1 cellular context compared by ENCODE assay signal in the genomic region with DNA sequence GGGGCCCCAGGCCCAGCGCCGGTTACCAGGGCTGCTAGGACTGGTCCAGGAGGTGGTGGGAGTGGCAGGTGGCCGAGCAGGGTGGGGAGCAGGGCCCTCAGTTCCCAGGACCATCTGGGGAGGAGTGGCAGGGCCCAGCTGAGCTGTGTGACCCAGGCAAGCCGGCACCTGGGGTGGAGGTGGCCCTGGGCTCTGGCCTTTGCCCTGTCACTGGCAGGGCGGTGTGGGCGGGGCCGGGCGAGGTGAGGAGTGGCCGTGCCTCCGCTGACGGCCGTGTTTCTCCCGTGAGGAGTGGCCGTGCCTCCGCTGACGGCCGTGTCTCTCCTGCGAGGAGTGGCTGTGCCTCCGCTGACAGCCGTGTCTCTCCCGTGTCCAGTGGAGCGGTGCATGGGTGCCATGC.
TF ChIP-seq lines count a peak whose summit lies in the region.

No MANE protein-coding gene starts in this region.

TF ChIP-seq in HepG2, 621 proteins besides CTCF, POLR2A, EP300 and RAD21 (continues in another document):
- TF ChIP-seq SIN3B (IDR thresholded peaks at IDR 0.05; ENCODE audit: low read length) (no peak), ZNF772 (CRISPR knock-in tag; IDR thresholded peaks at IDR 0.05) (no peak), KLF9 (CRISPR knock-in tag; IDR thresholded peaks at IDR 0.05; ENCODE audit: low read depth) (no peak), SNRNP70 (IDR thresholded peaks at IDR 0.05; ENCODE audit: low read depth, low read length) (no peak), KLF12 (CRISPR knock-in tag; IDR thresholded peaks at IDR 0.05; ENCODE audit: borderline replicate concordance) (no peak), ZFY (CRISPR knock-in tag; IDR thresholded peaks at IDR 0.05) (no peak), ZNF839 (CRISPR knock-in tag; IDR thresholded peaks at IDR 0.05; ENCODE audit: borderline replicate concordance) (no peak), HDAC1 (CRISPR knock-in tag; IDR thresholded peaks at IDR 0.05) (no peak), KLF15 (CRISPR knock-in tag; IDR thresholded peaks at IDR 0.05; ENCODE audit: borderline replicate concordance) (no peak), MTF2 (CRISPR knock-in tag; IDR thresholded peaks at IDR 0.05; ENCODE audit: borderline replicate concordance) (peak; percentile 64; the same call in 1 of the 2 replicates), NCOA5 (CRISPR knock-in tag; IDR thresholded peaks at IDR 0.05) (no peak), ARHGAP35 (CRISPR knock-in tag; IDR thresholded peaks at IDR 0.05; ENCODE audit: borderline replicate concordance) (no peak), HNRNPL (IDR thresholded peaks at IDR 0.05; ENCODE audit: low read depth, low read length) (peak; percentile 64; the same call in 1 of the 2 replicates), BHLHE40 (IDR thresholded peaks at IDR 0.05; ENCODE audit: low read length) (no peak), SMAD9 (CRISPR knock-in tag; IDR thresholded peaks at IDR 0.05) (no peak), HNF4A (CRISPR knock-in tag; IDR thresholded peaks at IDR 0.05) (peak; percentile 42; the same call in 1 of the 2 replicates), RCOR2 (CRISPR knock-in tag; IDR thresholded peaks at IDR 0.05) (no peak), ZFX (CRISPR knock-in tag; IDR thresholded peaks at IDR 0.05; ENCODE audit: low read depth) (peak; percentile 22; the same call in 1 of the 2 replicates), ZNF34 (CRISPR knock-in tag; IDR thresholded peaks at IDR 0.05; ENCODE audit: borderline replicate concordance) (no peak), TAF15 (IDR thresholded peaks at IDR 0.05; ENCODE audit: low read depth, low read length, poor library complexity, severe bottlenecking) (no peak), ELF4 (CRISPR knock-in tag; IDR thresholded peaks at IDR 0.05; ENCODE audit: borderline replicate concordance) (no peak), NR2F6 (IDR thresholded peaks at IDR 0.05) (no peak), NR2F6 (CRISPR knock-in tag; IDR thresholded peaks at IDR 0.05) (peak; percentile 26; the same call in 1 of the 2 replicates), ZNF263 (CRISPR knock-in tag; IDR thresholded peaks at IDR 0.05) (peak; percentile 45; the same call in 1 of the 2 replicates), NR2F1 (CRISPR knock-in tag; IDR thresholded peaks at IDR 0.05) (no peak), ZNF253 (CRISPR knock-in tag; IDR thresholded peaks at IDR 0.05; ENCODE audit: borderline replicate concordance) (no peak), ZNF746 (CRISPR knock-in tag; IDR thresholded peaks at IDR 0.05) (no peak), CHD2 (IDR thresholded peaks at IDR 0.05; ENCODE audit: low read depth, low read length) (no peak), KDM5B (CRISPR knock-in tag; IDR thresholded peaks at IDR 0.05; ENCODE audit: borderline replicate concordance) (0 out of 2 replicates have a peak, but pooled peaks have one; percentile 33)
- TF ChIP-seq, protein P1, sequence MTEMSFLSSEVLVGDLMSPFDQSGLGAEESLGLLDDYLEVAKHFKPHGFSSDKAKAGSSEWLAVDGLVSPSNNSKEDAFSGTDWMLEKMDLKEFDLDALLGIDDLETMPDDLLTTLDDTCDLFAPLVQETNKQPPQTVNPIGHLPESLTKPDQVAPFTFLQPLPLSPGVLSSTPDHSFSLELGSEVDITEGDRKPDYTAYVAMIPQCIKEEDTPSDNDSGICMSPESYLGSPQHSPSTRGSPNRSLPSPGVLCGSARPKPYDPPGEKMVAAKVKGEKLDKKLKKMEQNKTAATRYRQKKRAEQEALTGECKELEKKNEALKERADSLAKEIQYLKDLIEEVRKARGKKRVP (CRISPR knock-in tag; IDR thresholded peaks at IDR 0.05), result no peak
- TF ChIP-seq, protein P2, sequence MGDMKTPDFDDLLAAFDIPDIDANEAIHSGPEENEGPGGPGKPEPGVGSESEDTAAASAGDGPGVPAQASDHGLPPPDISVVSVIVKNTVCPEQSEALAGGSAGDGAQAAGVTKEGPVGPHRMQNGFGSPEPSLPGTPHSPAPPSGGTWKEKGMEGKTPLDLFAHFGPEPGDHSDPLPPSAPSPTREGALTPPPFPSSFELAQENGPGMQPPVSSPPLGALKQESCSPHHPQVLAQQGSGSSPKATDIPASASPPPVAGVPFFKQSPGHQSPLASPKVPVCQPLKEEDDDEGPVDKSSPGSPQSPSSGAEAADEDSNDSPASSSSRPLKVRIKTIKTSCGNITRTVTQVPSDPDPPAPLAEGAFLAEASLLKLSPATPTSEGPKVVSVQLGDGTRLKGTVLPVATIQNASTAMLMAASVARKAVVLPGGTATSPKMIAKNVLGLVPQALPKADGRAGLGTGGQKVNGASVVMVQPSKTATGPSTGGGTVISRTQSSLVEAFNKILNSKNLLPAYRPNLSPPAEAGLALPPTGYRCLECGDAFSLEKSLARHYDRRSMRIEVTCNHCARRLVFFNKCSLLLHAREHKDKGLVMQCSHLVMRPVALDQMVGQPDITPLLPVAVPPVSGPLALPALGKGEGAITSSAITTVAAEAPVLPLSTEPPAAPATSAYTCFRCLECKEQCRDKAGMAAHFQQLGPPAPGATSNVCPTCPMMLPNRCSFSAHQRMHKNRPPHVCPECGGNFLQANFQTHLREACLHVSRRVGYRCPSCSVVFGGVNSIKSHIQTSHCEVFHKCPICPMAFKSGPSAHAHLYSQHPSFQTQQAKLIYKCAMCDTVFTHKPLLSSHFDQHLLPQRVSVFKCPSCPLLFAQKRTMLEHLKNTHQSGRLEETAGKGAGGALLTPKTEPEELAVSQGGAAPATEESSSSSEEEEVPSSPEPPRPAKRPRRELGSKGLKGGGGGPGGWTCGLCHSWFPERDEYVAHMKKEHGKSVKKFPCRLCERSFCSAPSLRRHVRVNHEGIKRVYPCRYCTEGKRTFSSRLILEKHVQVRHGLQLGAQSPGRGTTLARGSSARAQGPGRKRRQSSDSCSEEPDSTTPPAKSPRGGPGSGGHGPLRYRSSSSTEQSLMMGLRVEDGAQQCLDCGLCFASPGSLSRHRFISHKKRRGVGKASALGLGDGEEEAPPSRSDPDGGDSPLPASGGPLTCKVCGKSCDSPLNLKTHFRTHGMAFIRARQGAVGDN (CRISPR knock-in tag; IDR thresholded peaks at IDR 0.05), result peak; percentile 43
- TF ChIP-seq, protein P3, sequence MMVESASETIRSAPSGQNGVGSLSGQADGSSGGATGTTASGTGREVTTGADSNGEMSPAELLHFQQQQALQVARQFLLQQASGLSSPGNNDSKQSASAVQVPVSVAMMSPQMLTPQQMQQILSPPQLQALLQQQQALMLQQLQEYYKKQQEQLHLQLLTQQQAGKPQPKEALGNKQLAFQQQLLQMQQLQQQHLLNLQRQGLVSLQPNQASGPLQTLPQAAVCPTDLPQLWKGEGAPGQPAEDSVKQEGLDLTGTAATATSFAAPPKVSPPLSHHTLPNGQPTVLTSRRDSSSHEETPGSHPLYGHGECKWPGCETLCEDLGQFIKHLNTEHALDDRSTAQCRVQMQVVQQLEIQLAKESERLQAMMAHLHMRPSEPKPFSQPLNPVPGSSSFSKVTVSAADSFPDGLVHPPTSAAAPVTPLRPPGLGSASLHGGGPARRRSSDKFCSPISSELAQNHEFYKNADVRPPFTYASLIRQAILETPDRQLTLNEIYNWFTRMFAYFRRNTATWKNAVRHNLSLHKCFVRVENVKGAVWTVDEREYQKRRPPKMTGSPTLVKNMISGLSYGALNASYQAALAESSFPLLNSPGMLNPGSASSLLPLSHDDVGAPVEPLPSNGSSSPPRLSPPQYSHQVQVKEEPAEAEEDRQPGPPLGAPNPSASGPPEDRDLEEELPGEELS (CRISPR knock-in tag; IDR thresholded peaks at IDR 0.05), result no peak
- TF ChIP-seq, protein P4, sequence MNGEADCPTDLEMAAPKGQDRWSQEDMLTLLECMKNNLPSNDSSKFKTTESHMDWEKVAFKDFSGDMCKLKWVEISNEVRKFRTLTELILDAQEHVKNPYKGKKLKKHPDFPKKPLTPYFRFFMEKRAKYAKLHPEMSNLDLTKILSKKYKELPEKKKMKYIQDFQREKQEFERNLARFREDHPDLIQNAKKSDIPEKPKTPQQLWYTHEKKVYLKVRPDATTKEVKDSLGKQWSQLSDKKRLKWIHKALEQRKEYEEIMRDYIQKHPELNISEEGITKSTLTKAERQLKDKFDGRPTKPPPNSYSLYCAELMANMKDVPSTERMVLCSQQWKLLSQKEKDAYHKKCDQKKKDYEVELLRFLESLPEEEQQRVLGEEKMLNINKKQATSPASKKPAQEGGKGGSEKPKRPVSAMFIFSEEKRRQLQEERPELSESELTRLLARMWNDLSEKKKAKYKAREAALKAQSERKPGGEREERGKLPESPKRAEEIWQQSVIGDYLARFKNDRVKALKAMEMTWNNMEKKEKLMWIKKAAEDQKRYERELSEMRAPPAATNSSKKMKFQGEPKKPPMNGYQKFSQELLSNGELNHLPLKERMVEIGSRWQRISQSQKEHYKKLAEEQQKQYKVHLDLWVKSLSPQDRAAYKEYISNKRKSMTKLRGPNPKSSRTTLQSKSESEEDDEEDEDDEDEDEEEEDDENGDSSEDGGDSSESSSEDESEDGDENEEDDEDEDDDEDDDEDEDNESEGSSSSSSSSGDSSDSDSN (CRISPR knock-in tag; IDR thresholded peaks at IDR 0.05), result no peak
- TF ChIP-seq, protein P5, sequence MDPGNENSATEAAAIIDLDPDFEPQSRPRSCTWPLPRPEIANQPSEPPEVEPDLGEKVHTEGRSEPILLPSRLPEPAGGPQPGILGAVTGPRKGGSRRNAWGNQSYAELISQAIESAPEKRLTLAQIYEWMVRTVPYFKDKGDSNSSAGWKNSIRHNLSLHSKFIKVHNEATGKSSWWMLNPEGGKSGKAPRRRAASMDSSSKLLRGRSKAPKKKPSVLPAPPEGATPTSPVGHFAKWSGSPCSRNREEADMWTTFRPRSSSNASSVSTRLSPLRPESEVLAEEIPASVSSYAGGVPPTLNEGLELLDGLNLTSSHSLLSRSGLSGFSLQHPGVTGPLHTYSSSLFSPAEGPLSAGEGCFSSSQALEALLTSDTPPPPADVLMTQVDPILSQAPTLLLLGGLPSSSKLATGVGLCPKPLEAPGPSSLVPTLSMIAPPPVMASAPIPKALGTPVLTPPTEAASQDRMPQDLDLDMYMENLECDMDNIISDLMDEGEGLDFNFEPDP (CRISPR knock-in tag; conservative IDR thresholded peaks at IDR 0.05), result no peak
- TF ChIP-seq, protein P6, sequence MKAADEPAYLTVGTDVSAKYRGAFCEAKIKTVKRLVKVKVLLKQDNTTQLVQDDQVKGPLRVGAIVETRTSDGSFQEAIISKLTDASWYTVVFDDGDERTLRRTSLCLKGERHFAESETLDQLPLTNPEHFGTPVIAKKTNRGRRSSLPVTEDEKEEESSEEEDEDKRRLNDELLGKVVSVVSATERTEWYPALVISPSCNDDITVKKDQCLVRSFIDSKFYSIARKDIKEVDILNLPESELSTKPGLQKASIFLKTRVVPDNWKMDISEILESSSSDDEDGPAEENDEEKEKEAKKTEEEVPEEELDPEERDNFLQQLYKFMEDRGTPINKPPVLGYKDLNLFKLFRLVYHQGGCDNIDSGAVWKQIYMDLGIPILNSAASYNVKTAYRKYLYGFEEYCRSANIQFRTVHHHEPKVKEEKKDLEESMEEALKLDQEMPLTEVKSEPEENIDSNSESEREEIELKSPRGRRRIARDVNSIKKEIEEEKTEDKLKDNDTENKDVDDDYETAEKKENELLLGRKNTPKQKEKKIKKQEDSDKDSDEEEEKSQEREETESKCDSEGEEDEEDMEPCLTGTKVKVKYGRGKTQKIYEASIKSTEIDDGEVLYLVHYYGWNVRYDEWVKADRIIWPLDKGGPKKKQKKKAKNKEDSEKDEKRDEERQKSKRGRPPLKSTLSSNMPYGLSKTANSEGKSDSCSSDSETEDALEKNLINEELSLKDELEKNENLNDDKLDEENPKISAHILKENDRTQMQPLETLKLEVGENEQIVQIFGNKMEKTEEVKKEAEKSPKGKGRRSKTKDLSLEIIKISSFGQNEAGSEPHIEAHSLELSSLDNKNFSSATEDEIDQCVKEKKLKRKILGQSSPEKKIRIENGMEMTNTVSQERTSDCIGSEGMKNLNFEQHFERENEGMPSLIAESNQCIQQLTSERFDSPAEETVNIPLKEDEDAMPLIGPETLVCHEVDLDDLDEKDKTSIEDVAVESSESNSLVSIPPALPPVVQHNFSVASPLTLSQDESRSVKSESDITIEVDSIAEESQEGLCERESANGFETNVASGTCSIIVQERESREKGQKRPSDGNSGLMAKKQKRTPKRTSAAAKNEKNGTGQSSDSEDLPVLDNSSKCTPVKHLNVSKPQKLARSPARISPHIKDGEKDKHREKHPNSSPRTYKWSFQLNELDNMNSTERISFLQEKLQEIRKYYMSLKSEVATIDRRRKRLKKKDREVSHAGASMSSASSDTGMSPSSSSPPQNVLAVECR (CRISPR knock-in tag; IDR thresholded peaks at IDR 0.05; ENCODE audit: borderline replicate concordance), result peak; percentile 18; the same call in 1 of the 2 replicates
- TF ChIP-seq, protein P7, sequence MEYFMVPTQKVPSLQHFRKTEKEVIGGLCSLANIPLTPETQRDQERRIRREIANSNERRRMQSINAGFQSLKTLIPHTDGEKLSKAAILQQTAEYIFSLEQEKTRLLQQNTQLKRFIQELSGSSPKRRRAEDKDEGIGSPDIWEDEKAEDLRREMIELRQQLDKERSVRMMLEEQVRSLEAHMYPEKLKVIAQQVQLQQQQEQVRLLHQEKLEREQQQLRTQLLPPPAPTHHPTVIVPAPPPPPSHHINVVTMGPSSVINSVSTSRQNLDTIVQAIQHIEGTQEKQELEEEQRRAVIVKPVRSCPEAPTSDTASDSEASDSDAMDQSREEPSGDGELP (IDR thresholded peaks at IDR 0.05; ENCODE audit: borderline replicate concordance, low read depth), result peak; percentile 57; the same call in 1 of the 2 replicates
- TF ChIP-seq, protein P8, sequence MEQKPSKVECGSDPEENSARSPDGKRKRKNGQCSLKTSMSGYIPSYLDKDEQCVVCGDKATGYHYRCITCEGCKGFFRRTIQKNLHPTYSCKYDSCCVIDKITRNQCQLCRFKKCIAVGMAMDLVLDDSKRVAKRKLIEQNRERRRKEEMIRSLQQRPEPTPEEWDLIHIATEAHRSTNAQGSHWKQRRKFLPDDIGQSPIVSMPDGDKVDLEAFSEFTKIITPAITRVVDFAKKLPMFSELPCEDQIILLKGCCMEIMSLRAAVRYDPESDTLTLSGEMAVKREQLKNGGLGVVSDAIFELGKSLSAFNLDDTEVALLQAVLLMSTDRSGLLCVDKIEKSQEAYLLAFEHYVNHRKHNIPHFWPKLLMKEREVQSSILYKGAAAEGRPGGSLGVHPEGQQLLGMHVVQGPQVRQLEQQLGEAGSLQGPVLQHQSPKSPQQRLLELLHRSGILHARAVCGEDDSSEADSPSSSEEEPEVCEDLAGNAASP (CRISPR knock-in tag; IDR thresholded peaks at IDR 0.05; ENCODE audit: borderline replicate concordance), result no peak
- TF ChIP-seq, protein P9, sequence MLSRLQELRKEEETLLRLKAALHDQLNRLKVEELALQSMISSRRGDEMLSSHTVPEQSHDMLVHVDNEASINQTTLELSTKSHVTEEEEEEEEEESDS (CRISPR knock-in tag; IDR thresholded peaks at IDR 0.05; ENCODE audit: borderline replicate concordance), result no peak
- TF ChIP-seq, protein P10, sequence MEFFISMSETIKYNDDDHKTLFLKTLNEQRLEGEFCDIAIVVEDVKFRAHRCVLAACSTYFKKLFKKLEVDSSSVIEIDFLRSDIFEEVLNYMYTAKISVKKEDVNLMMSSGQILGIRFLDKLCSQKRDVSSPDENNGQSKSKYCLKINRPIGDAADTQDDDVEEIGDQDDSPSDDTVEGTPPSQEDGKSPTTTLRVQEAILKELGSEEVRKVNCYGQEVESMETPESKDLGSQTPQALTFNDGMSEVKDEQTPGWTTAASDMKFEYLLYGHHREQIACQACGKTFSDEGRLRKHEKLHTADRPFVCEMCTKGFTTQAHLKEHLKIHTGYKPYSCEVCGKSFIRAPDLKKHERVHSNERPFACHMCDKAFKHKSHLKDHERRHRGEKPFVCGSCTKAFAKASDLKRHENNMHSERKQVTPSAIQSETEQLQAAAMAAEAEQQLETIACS (CRISPR knock-in tag; IDR thresholded peaks at IDR 0.05), result no peak
